14 cellular contexts compared by ENCODE assay signal in genomic region chr4:169220446-169220845, GRCh38.
"Had no signal": no experiment of that assay in that cellular context is flagged by ENCODE, and none has a peak within 500 bp of the region (broad histone marks: within the 10 kb centered on the region; RNA-seq: fewer than 3 reads in every experiment).

No MANE protein-coding gene starts in this region.

- H3K27me3 ChIP-seq: right atrium auricular region had no signal

- H3K4me3 Mint-ChIP-seq: endodermal cell had no signal

- H3K36me3 ChIP-seq: right atrium auricular region had no signal

- DNase-seq: activated CD4-positive, alpha-beta T cell treated with anti-CD3 and anti-CD28 coated beads for 1 hour; activated CD4-positive, alpha-beta T cell treated with anti-CD3 and anti-CD28 coated beads, Interleukin-2, amount 50 U/mL, for 48 hours; activated naive CD4-positive, alpha-beta T cell treated with anti-CD3 and anti-CD28 coated beads, Interleukin-2, amount 50 U/mL, for 16 hours; endodermal cell; midbrain; stimulated activated CD4-positive, alpha-beta T cell treated with anti-CD3 and anti-CD28 coated beads, Interleukin-4, amount 100 ng/mL, for 4 hours; stimulated activated CD8-positive, alpha-beta memory T cell treated with anti-CD3 and anti-CD28 coated beads, Interleukin-4, amount 100 ng/mL, for 48 hours; stimulated activated naive CD4-positive, alpha-beta T cell treated with Interleukin-2 at 50 U/mL for 16 hours; substantia nigra; trophoblast cell had no signal

- H3K9me3 ChIP-seq: right atrium auricular region had no signal

- H3K27ac ChIP-seq: right atrium auricular region had no signal

- H3K27ac Mint-ChIP-seq: activated T-helper 2 cell treated with anti-CD3 and anti-CD28 coated beads, Interferon-gamma antibody, Interleukin-2, Interleukin-4, amounts not matched to agents 10 μg/mL and 5 μg/mL and 100 μg/mL, durations not matched to agents 14 hours and 24 hours and 36 hours had no signal

- H3K4me3 ChIP-seq: lung, right atrium auricular region, smooth muscle cell had no signal

- H3K4me2 ChIP-seq: smooth muscle cell had no signal

- H3K9me3 Mint-ChIP-seq: activated T-helper 2 cell treated with anti-CD3 and anti-CD28 coated beads, Interferon-gamma antibody, Interleukin-2, Interleukin-4, amounts not matched to agents 10 μg/mL and 5 μg/mL and 100 μg/mL, durations not matched to agents 14 hours and 24 hours and 36 hours; endodermal cell had no signal
